ENCODE assay signal across 29 cellular contexts in the genomic region with DNA sequence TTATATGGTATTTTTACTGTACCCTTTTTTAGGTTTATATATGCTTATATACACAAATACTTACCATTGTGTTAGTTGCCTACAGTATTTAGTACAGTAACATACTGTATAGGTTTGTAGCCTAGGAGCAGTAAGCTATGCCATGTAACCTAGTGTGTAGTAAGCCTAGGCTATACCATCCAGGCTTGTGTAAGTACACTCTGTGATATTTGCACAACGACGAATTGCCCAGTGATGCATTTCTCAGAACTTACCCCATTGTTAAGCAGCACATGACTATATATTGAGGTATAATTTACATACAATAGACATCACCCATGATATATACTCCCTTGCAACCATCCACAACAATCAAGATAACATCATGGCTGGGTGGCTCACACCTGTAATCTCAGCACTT.
"Had no signal": no experiment of that assay in that cellular context is flagged by ENCODE, and none has a peak within 500 bp of the region (broad histone marks: within the 10 kb centered on the region; RNA-seq: fewer than 3 reads in every experiment).

No MANE protein-coding gene starts in this region.

- H3K4me3 Mint-ChIP-seq: activated B cell treated with CpG ODN at 0.5 μM for 24 hours; activated CD4-positive, alpha-beta T cell treated with anti-CD3 and anti-CD28 coated beads, Interleukin-2, amount 10 ng/mL, durations not matched to agents 24 days and 14 days; activated naive CD4-positive, alpha-beta T cell treated with anti-CD3 and anti-CD28 coated beads, Interleukin-2, amount 10 ng/mL, durations not matched to agents 7 days and 5 days; activated naive CD8-positive, alpha-beta T cell treated with anti-CD3 and anti-CD28 coated beads for 36 hours; T-helper 2 cell treated with Interferon-gamma antibody and Interleukin-4, amounts not matched to agents 5 μg/mL and 100 μg/mL, for 36 hours had no signal

- ATAC-seq: SK-N-SH treated with all-trans-retinoic acid at 6 μM for 48 hours had no signal

- H3K27me3 Mint-ChIP-seq: activated B cell treated with CpG ODN at 0.5 μM for 24 hours; activated CD4-positive, alpha-beta T cell treated with anti-CD3 and anti-CD28 coated beads, Interleukin-2, amount 10 ng/mL, durations not matched to agents 24 days and 14 days; activated naive CD4-positive, alpha-beta T cell treated with anti-CD3 and anti-CD28 coated beads, Interleukin-2, amount 10 ng/mL, durations not matched to agents 7 days and 5 days; activated naive CD8-positive, alpha-beta T cell treated with anti-CD3 and anti-CD28 coated beads for 36 hours had no signal

- H3K27ac Mint-ChIP-seq: activated B cell treated with CpG ODN at 0.5 μM for 24 hours; activated CD4-positive, alpha-beta T cell treated with anti-CD3 and anti-CD28 coated beads, Interleukin-2, amount 10 ng/mL, durations not matched to agents 24 days and 14 days; activated naive CD4-positive, alpha-beta T cell treated with anti-CD3 and anti-CD28 coated beads, Interleukin-2, amount 10 ng/mL, durations not matched to agents 7 days and 5 days; activated naive CD8-positive, alpha-beta T cell treated with anti-CD3 and anti-CD28 coated beads for 36 hours; activated T-helper 2 cell treated with anti-CD3 and anti-CD28 coated beads, Interferon-gamma antibody, Interleukin-2, Interleukin-4, amounts not matched to agents 10 μg/mL and 5 μg/mL and 100 μg/mL, durations not matched to agents 14 hours and 24 hours and 36 hours; T-helper 2 cell treated with Interferon-gamma antibody and Interleukin-4, amounts not matched to agents 5 μg/mL and 100 μg/mL, for 36 hours had no signal

- H3K27ac ChIP-seq: breast epithelium, Peyer's patch, RWPE1, SJSA1 had no signal

- H3K9me3 ChIP-seq: breast epithelium, Peyer's patch, SJSA1 had no signal

- H3K4me1 ChIP-seq: breast epithelium, Peyer's patch, SJSA1 had no signal

- H3K9me3 Mint-ChIP-seq: activated B cell treated with CpG ODN at 0.5 μM for 24 hours; activated CD4-positive, alpha-beta T cell treated with anti-CD3 and anti-CD28 coated beads, Interleukin-2, amount 10 ng/mL, durations not matched to agents 24 days and 14 days; activated naive CD4-positive, alpha-beta T cell treated with anti-CD3 and anti-CD28 coated beads, Interleukin-2, amount 10 ng/mL, durations not matched to agents 7 days and 5 days; activated naive CD8-positive, alpha-beta T cell treated with anti-CD3 and anti-CD28 coated beads for 36 hours; activated T-helper 2 cell treated with anti-CD3 and anti-CD28 coated beads, Interferon-gamma antibody, Interleukin-2, Interleukin-4, amounts not matched to agents 10 μg/mL and 5 μg/mL and 100 μg/mL, durations not matched to agents 14 hours and 24 hours and 36 hours; T-helper 2 cell treated with Interferon-gamma antibody and Interleukin-4, amounts not matched to agents 5 μg/mL and 100 μg/mL, for 36 hours had no signal

- DNase-seq: activated B cell treated with CpG ODN at 0.5 μM for 24 hours; activated CD4-positive, alpha-beta T cell treated with anti-CD3 and anti-CD28 coated beads for 1 hour; activated CD4-positive, alpha-beta T cell treated with anti-CD3 and anti-CD28 coated beads, Interleukin-2, amount 10 ng/mL, durations not matched to agents 24 days and 14 days; activated CD4-positive, alpha-beta T cell treated with anti-CD3 and anti-CD28 coated beads, Interleukin-2, amount 50 U/mL, for 48 hours; activated CD8-positive, alpha-beta memory T cell treated with anti-CD3 and anti-CD28 coated beads for 24 hours; activated gamma-delta T cell treated with Interleukin-2 at 50 U/mL for 16 hours; activated naive CD4-positive, alpha-beta T cell treated with anti-CD3 and anti-CD28 coated beads, Interleukin-2, amount 10 ng/mL, durations not matched to agents 7 days and 5 days; activated naive CD8-positive, alpha-beta T cell treated with anti-CD3 and anti-CD28 coated beads for 36 hours; activated T-cell treated with anti-CD3 and anti-CD28 coated beads, Interleukin-2, amount 50 U/mL, for 48 hours; anterior cingulate cortex; central memory CD4-positive, alpha-beta T cell; KG1; NCI-H1092; NCI-H1417; NCI-H2029; NCI-H2107; NCI-H2171 treated with DMSO at 0.1 percent for 48 hours; NCI-H226; NCI-H526; NCI-H82; Peyer's patch; SHP77; SW 1271 had no signal

- H3K36me3 ChIP-seq: breast epithelium, Peyer's patch, SJSA1 had no signal

- H3K27me3 ChIP-seq: breast epithelium, Peyer's patch, SJSA1 had no signal

- H3K4me3 ChIP-seq: breast epithelium, Peyer's patch, SJSA1 had no signal
